13 cellular contexts compared by ENCODE assay signal in genomic region chr1:8540266-8540926, GRCh38.
DNase-seq lines count a peak whose midpoint lies in the region; ATAC-seq, FAIRE-seq and TF ChIP-seq lines count a peak whose summit lies in the region.
"Had no signal": no experiment of that assay in that cellular context is flagged by ENCODE, and none has a peak within 500 bp of the region (broad histone marks: within the 10 kb centered on the region; RNA-seq: fewer than 3 reads in every experiment).

No MANE protein-coding gene starts in this region.

- TF ChIP-seq CTCF in astrocyte (IDR thresholded peaks at IDR 0.05; ENCODE audit: insufficient read depth, low read depth, low read length) (no peak), kidney (IDR thresholded peaks at IDR 0.05; ENCODE audit: borderline replicate concordance, extremely low read depth, insufficient read depth) (no peak), transverse colon (IDR thresholded peaks at IDR 0.05) (no peak)

- no peak for DNase-seq in activated T-cell treated with anti-CD3 and anti-CD28 coated beads, Interleukin-2, amount 50 U/mL, for 72 hours
- DNase-seq in activated T-cell treated with anti-CD3 and anti-CD28 coated beads for 4 hours (no peak), astrocyte (ENCODE audit: low read depth) (peak; percentile 65), kidney (no peak), transverse colon (no peak), NCI-H1436 treated with DMSO at 0.1 percent for 48 hours (lab: John Stamatoyannopoulos, UW) (no peak), NCI-H128 (lab: John Stamatoyannopoulos, UW; ENCODE audit: unreplicated experiment) (no peak)
- DNase-seq: colonic mucosa, H9, mesendoderm had no signal

- FAIRE-seq in astrocyte (lab: Jason Lieb, UNC): no peak
- peak; percentile 64 for FAIRE-seq in kidney (lab: Jason Lieb, UNC)

- H3K4me1 ChIP-seq in astrocyte (ENCODE audit: insufficient read depth, low read length) (no peaks in the 10 kb centered on the region), kidney (ENCODE audit: control insufficient read depth in 1 of 2, insufficient read depth in 1 of 2, low read depth in 1 of 2, low read length in 2 of 2) (peaks cover 0 to 12% of the 10 kb centered on the region in 2 donors), transverse colon (peaks cover 0 to 26% (median 3%) of the 10 kb centered on the region in 4 donors)
- H3K4me1 ChIP-seq: colonic mucosa had no signal

- intact Hi-C loops in kidney (cut with DNase I) (no loop called here), transverse colon (cut with DNase I; ENCODE audit: low total_unique reads) (no loop called here)

- no peak for TF ChIP-seq POLR2A in transverse colon (IDR thresholded peaks at IDR 0.05)

- H3K36me3 ChIP-seq in astrocyte (ENCODE audit: insufficient read depth, low read length) (no peaks in the 10 kb centered on the region), kidney (ENCODE audit: control insufficient read depth in 1 of 2, insufficient read depth in 2 of 2, low read length in 2 of 2) (peaks cover 4% of the 10 kb centered on the region in 2 donors), transverse colon (no peaks in the 10 kb centered on the region)
- H3K36me3 ChIP-seq: colonic mucosa had no signal

- peak overlapping the region; percentile 77 to 96 for H3K4me3 Mint-ChIP-seq in activated T-cell treated with anti-CD3 and anti-CD28 coated beads, Interleukin-2, amount 50 U/mL, for 72 hours
- no peak overlapping the region for H3K4me3 Mint-ChIP-seq in astrocyte (ENCODE audit: unreplicated experiment)
- H3K4me3 Mint-ChIP-seq: CD14-positive monocyte, H9 had no signal

- no peaks in the 10 kb centered on the region for H3K27me3 ChIP-seq in astrocyte (ENCODE audit: insufficient read depth, low read length)
- H3K27me3 ChIP-seq in transverse colon: no peaks in the 10 kb centered on the region
- H3K27me3 ChIP-seq: colonic mucosa had no signal

- TF ChIP-seq EP300 in transverse colon (IDR thresholded peaks at IDR 0.05; ENCODE audit: low read depth): no peak

- H4K20me1 ChIP-seq in astrocyte (ENCODE audit: insufficient read depth, low read length): no peaks in the 10 kb centered on the region

- H3K27ac Mint-ChIP-seq in activated T-cell treated with anti-CD3 and anti-CD28 coated beads, Interleukin-2, amount 50 U/mL, for 72 hours: peak overlapping the region; percentile 98
- no peak overlapping the region for H3K27ac Mint-ChIP-seq in astrocyte (ENCODE audit: unreplicated experiment)

- H3K9me3 Mint-ChIP-seq in activated T-cell treated with anti-CD3 and anti-CD28 coated beads, Interleukin-2, amount 50 U/mL, for 72 hours: peaks cover 0 to 3% of the 10 kb centered on the region in 2 donors
- H3K9me3 Mint-ChIP-seq in astrocyte (ENCODE audit: unreplicated experiment): no peaks in the 10 kb centered on the region
- H3K9me3 Mint-ChIP-seq: H9 had no signal

- no peaks in the 10 kb centered on the region for H3K79me2 ChIP-seq in astrocyte (ENCODE audit: insufficient read depth, low read length)

- no peaks in the 10 kb centered on the region for H3K27me3 Mint-ChIP-seq in activated T-cell treated with anti-CD3 and anti-CD28 coated beads, Interleukin-2, amount 50 U/mL, for 72 hours (ENCODE audit: low read depth)
- no peaks in the 10 kb centered on the region for H3K27me3 Mint-ChIP-seq in astrocyte (ENCODE audit: low read depth, unreplicated experiment)
- H3K27me3 Mint-ChIP-seq: IgD-negative memory B cell had no signal

- no peak overlapping the region for H3K27ac ChIP-seq in astrocyte (ENCODE audit: low read depth, low read length)
- H3K27ac ChIP-seq in kidney (ENCODE audit: low read depth in 2 of 2, low read length in 2 of 2): no peak overlapping the region
- peak overlapping the region; percentile 38 to 61 (median 52) for H3K27ac ChIP-seq in transverse colon
- H3K27ac ChIP-seq: colonic mucosa had no signal

- WGBS in transverse colon (ENCODE audit: low coverage in 1 of 2), 2 donors: 42 to 50% methylated on average over 2 to 3 of the region's 3 CpGs

- no peak overlapping the region for H3K9ac ChIP-seq in astrocyte (ENCODE audit: low read length)
- H3K9ac ChIP-seq in kidney (ENCODE audit: low read length in 2 of 2): no peak overlapping the region

- no peak overlapping the region for H2AFZ ChIP-seq in astrocyte (ENCODE audit: low read depth, low read length)

- peaks cover 56% of the 10 kb centered on the region for H3K4me1 Mint-ChIP-seq in activated T-cell treated with anti-CD3 and anti-CD28 coated beads, Interleukin-2, amount 50 U/mL, for 72 hours (ENCODE audit: low read depth)
- peaks cover 15% of the 10 kb centered on the region for H3K4me1 Mint-ChIP-seq in astrocyte (ENCODE audit: low read depth, unreplicated experiment)
- H3K4me1 Mint-ChIP-seq: CD14-positive monocyte had no signal

- peak; percentile 85 to 90 for ATAC-seq in activated T-cell treated with anti-CD3 and anti-CD28 coated beads, Interleukin-2, amount 50 U/mL, for 72 hours (replicated peaks in 1 of 2)
- ATAC-seq in HG02798 (IDR thresholded peaks at IDR 0.05; ENCODE audit: poor library complexity, unreplicated experiment): no peak

- H3K9me3 ChIP-seq in astrocyte (ENCODE audit: insufficient read depth, low read depth, low read length) (no peaks in the 10 kb centered on the region), kidney (ENCODE audit: control insufficient read depth in 1 of 2, low read length in 2 of 2) (no peaks in the 10 kb centered on the region), transverse colon (no peaks in the 10 kb centered on the region)
- H3K9me3 ChIP-seq: colonic mucosa had no signal

- H3K36me3 Mint-ChIP-seq in activated T-cell treated with anti-CD3 and anti-CD28 coated beads, Interleukin-2, amount 50 U/mL, for 72 hours (ENCODE audit: insufficient read depth in 2 of 2): peaks cover 7 to 28% of the 10 kb centered on the region in 2 donors
- peaks cover 21% of the 10 kb centered on the region for H3K36me3 Mint-ChIP-seq in astrocyte (ENCODE audit: low read depth, unreplicated experiment)

- H3K4me2 ChIP-seq in astrocyte (ENCODE audit: low read length): no peak overlapping the region

- in situ Hi-C loops in transverse colon (cut with MboI; ENCODE audit: low pct_ligation_motif_present in 1 of 4, low pct_unique_long_range_greater_than_20kb in 1 of 4, low sequenced_read_pairs in 3 of 4): no loop called here

- H3K4me3 ChIP-seq in astrocyte (ENCODE audit: insufficient read depth, low read depth, low read length) (no peak overlapping the region), kidney (ENCODE audit: low read length in 2 of 2) (no peak overlapping the region), transverse colon (no peak overlapping the region)
- H3K4me3 ChIP-seq: colonic mucosa had no signal

Comparison
In these comparisons a context has a peak if more than half of its experiments do, and no peak if none do; other contexts are left out.
1. H3K27ac ChIP-seq: peak in transverse colon (4 of 4); none in astrocyte (single experiment) and kidney (0 of 2).